Comparison of ENCODE assay signal across 17 cellular contexts in genomic region chr3:52405601-52406115, GRCh38. TPM values are rescaled to one million over a fixed set of nuclear protein-coding genes. Genes with fewer than 3 reads are reported as not detected.
DNase-seq lines count a peak whose midpoint lies in the region; ATAC-seq and TF ChIP-seq lines count a peak whose summit lies in the region.
"Had no signal": no experiment of that assay in that cellular context is flagged by ENCODE, and none has a peak within 500 bp of the region (broad histone marks: within the 10 kb centered on the region; RNA-seq: fewer than 3 reads in every experiment).

No MANE protein-coding gene starts in this region.

- H3K79me2 ChIP-seq in Loucy (ENCODE audit: insufficient read depth, low read length): peaks cover 52% of the 10 kb centered on the region

- peak overlapping the region; percentile 52 to 93 for H3K27ac Mint-ChIP-seq in activated naive CD4-positive, alpha-beta T cell treated with anti-CD3 and anti-CD28 coated beads, Interleukin-2, amount 50 U/mL, for 72 hours
- peak overlapping the region; percentile 23 for H3K27ac Mint-ChIP-seq in stimulated activated effector memory CD8-positive, alpha-beta T cell treated with anti-CD3 and anti-CD28 coated beads, Interleukin-12 subunit alpha, Interleukin-12 subunit beta, amount 100 ng/mL, for 72 hours
- H3K27ac Mint-ChIP-seq: activated T-helper 2 cell treated with anti-CD3 and anti-CD28 coated beads, Interferon-gamma antibody, Interleukin-2, Interleukin-4, amounts not matched to agents 10 μg/mL and 5 μg/mL and 100 μg/mL, durations not matched to agents 14 hours and 24 hours and 36 hours had no signal

- H3K9ac ChIP-seq in Loucy (ENCODE audit: low read depth, low read length, poor library complexity, severe bottlenecking): no peak overlapping the region

- peaks cover 29% of the 10 kb centered on the region for H3K4me1 Mint-ChIP-seq in stimulated activated effector memory CD8-positive, alpha-beta T cell treated with anti-CD3 and anti-CD28 coated beads, Interleukin-12 subunit alpha, Interleukin-12 subunit beta, amount 100 ng/mL, for 72 hours

- H4K20me1 ChIP-seq in Loucy (ENCODE audit: insufficient read depth, low read length, poor library complexity, severe bottlenecking): peaks cover 18% of the 10 kb centered on the region

- peak overlapping the region; percentile 99 for H3K4me2 ChIP-seq in Loucy (ENCODE audit: low read depth, low read length, poor library complexity, severe bottlenecking)

- peaks cover 25% of the 10 kb centered on the region for H3K4me1 ChIP-seq in Loucy (ENCODE audit: insufficient read depth, low read length, poor library complexity, severe bottlenecking)
- H3K4me1 ChIP-seq in esophagus squamous epithelium: peaks cover 19 to 82% (median 47%) of the 10 kb centered on the region in 3 donors

- peak overlapping the region; percentile 88 to 100 (median 94) for H3K27ac ChIP-seq in esophagus squamous epithelium
- H3K27ac ChIP-seq: cardiac muscle cell, gastrocnemius medialis had no signal

- H3K9me2 ChIP-seq in Loucy (replicated peaks; ENCODE audit: low read depth, low read length): no peaks in the 10 kb centered on the region

- no peak for DNase-seq in activated naive CD4-positive, alpha-beta T cell treated with anti-CD3 and anti-CD28 coated beads, Interleukin-2, amount 50 U/mL, for 72 hours (ENCODE audit: low spot score in 2 of 2)
- no peak for DNase-seq in activated naive CD4-positive, alpha-beta T cell (lab: John Stamatoyannopoulos, UW)
- DNase-seq in esophagus squamous epithelium (lab: John Stamatoyannopoulos, UW) (no peak), H4 (ENCODE audit: low spot score) (no peak), NCI-H1694 (lab: John Stamatoyannopoulos, UW) (no peak)
- no peak for DNase-seq in stimulated activated effector memory CD8-positive, alpha-beta T cell treated with anti-CD3 and anti-CD28 coated beads, Interleukin-12 subunit alpha, Interleukin-12 subunit beta, amount 100 ng/mL, for 72 hours (ENCODE audit: low spot score in 2 of 2)
- no peak for DNase-seq in effector CD8-positive, alpha-beta T cell (lab: John Stamatoyannopoulos, UW)
- DNase-seq: activated CD4-positive, CD25-positive, alpha-beta regulatory T cell treated with anti-CD3 and anti-CD28 coated beads, Interleukin-2, amount 50 U/mL, for 72 hours; C1 segment of cervical spinal cord; gastrocnemius medialis; NCI-H1417 treated with DMSO at 0.1 percent for 48 hours; NCI-H524 treated with DMSO at 0.1 percent for 48 hours had no signal

- no peaks in the 10 kb centered on the region for H3F3A ChIP-seq in Loucy (ENCODE audit: low read depth)

- peaks cover 15 to 35% of the 10 kb centered on the region in 2 donors for H3K36me3 Mint-ChIP-seq in activated naive CD4-positive, alpha-beta T cell treated with anti-CD3 and anti-CD28 coated beads, Interleukin-2, amount 50 U/mL, for 72 hours
- peaks cover 89% of the 10 kb centered on the region for H3K36me3 Mint-ChIP-seq in stimulated activated effector memory CD8-positive, alpha-beta T cell treated with anti-CD3 and anti-CD28 coated beads, Interleukin-12 subunit alpha, Interleukin-12 subunit beta, amount 100 ng/mL, for 72 hours

- H3K4me3 Mint-ChIP-seq in stimulated activated effector memory CD8-positive, alpha-beta T cell treated with anti-CD3 and anti-CD28 coated beads, Interleukin-12 subunit alpha, Interleukin-12 subunit beta, amount 100 ng/mL, for 72 hours: no peak overlapping the region

- TF ChIP-seq CTCF in Loucy (conservative IDR thresholded peaks at IDR 0.05; ENCODE audit: low read length) (no peak), esophagus squamous epithelium (IDR thresholded peaks at IDR 0.05) (no peak)

- H3K4me3 ChIP-seq in Loucy (ENCODE audit: low read length, poor library complexity, severe bottlenecking): no peak overlapping the region
- peak overlapping the region in 2 of 4 donors; percentile 20 to 31 for H3K4me3 ChIP-seq in esophagus squamous epithelium
- H3K4me3 ChIP-seq: cardiac muscle cell, gastrocnemius medialis had no signal

- H3K9me3 ChIP-seq in Loucy (ENCODE audit: insufficient read depth, low read depth, low read length) (no peaks in the 10 kb centered on the region), esophagus squamous epithelium (no peaks in the 10 kb centered on the region)
- H3K9me3 ChIP-seq: gastrocnemius medialis, vagina had no signal

- no peak for TF ChIP-seq POLR2A in esophagus squamous epithelium (IDR thresholded peaks at IDR 0.05)

- no peak overlapping the region for H2AFZ ChIP-seq in Loucy (ENCODE audit: low read length)

- no peak for ATAC-seq in activated naive CD4-positive, alpha-beta T cell treated with anti-CD3 and anti-CD28 coated beads, Interleukin-2, amount 50 U/mL, for 72 hours
- ATAC-seq in stimulated activated effector memory CD8-positive, alpha-beta T cell treated with anti-CD3 and anti-CD28 coated beads, Interleukin-12 subunit alpha, Interleukin-12 subunit beta, amount 100 ng/mL, for 72 hours: no peak
- ATAC-seq: gastrocnemius medialis had no signal

- intact Hi-C loops in esophagus squamous epithelium (cut with DNase I): no loop called here

- H3K27me3 ChIP-seq in Loucy (ENCODE audit: insufficient read depth, low read length, poor library complexity, severe bottlenecking) (no peaks in the 10 kb centered on the region), esophagus squamous epithelium (no peaks in the 10 kb centered on the region)
- H3K27me3 ChIP-seq: cardiac muscle cell, gastrocnemius medialis, vagina had no signal

- no peaks in the 10 kb centered on the region for H3K9me3 Mint-ChIP-seq in activated naive CD4-positive, alpha-beta T cell treated with anti-CD3 and anti-CD28 coated beads, Interleukin-2, amount 50 U/mL, for 72 hours
- no peaks in the 10 kb centered on the region for H3K9me3 Mint-ChIP-seq in stimulated activated effector memory CD8-positive, alpha-beta T cell treated with anti-CD3 and anti-CD28 coated beads, Interleukin-12 subunit alpha, Interleukin-12 subunit beta, amount 100 ng/mL, for 72 hours
- H3K9me3 Mint-ChIP-seq: activated T-helper 2 cell treated with anti-CD3 and anti-CD28 coated beads, Interferon-gamma antibody, Interleukin-2, Interleukin-4, amounts not matched to agents 10 μg/mL and 5 μg/mL and 100 μg/mL, durations not matched to agents 14 hours and 24 hours and 36 hours had no signal

- peaks cover 60% of the 10 kb centered on the region; the same call in 1 of the 2 replicates for H3K36me3 ChIP-seq in Loucy (ENCODE audit: insufficient read depth, low read length)
- H3K36me3 ChIP-seq in esophagus squamous epithelium: peaks cover 31 to 76% (median 58%) of the 10 kb centered on the region in 3 donors

- 26 to 45% methylated on average over 4 of the region's 4 CpGs for WGBS in esophagus squamous epithelium, 2 donors

RNA-seq across cellular contexts. Expression of gene BAP1, which starts 4.2 kb away (rescaled TPM):
- total RNA-seq in activated naive CD4-positive, alpha-beta T cell treated with anti-CD3 and anti-CD28 coated beads, Interleukin-2, amount 50 U/mL, for 72 hours: 100 to 1,000 TPM; 100 to 148 TPM
- 10 to 100 TPM; 51.0 to 75.5 (median 56.2) TPM for total RNA-seq in esophagus squamous epithelium
- 31.3 and 39.9 TPM in 2 replicates for total RNA-seq in H4 (2014; rRNA removed; shearing (Covaris generic))

RNA-seq across cellular contexts. Expression of gene PHF7, which starts 4.8 kb away (rescaled TPM):
- total RNA-seq in activated naive CD4-positive, alpha-beta T cell treated with anti-CD3 and anti-CD28 coated beads, Interleukin-2, amount 50 U/mL, for 72 hours: 10 to 100 TPM; 17.2 to 36.0 TPM
- total RNA-seq in esophagus squamous epithelium: 1 to 10 TPM; 1.0 to 7.1 (median 4.5) TPM
- total RNA-seq in H4 (2014; rRNA removed; shearing (Covaris generic)): 3.3 and 3.4 TPM in 2 replicates

RNA-seq across cellular contexts. Expression of gene SEMA3G, which starts 39.2 kb away (rescaled TPM):
- total RNA-seq in activated naive CD4-positive, alpha-beta T cell treated with anti-CD3 and anti-CD28 coated beads, Interleukin-2, amount 50 U/mL, for 72 hours: under 1 TPM; 0.20 to 0.33 TPM
- total RNA-seq in esophagus squamous epithelium: 1 to 10 TPM in 3 of 4 donors, under 1 TPM in 1; 0.34 to 9.8 (median 3.4) TPM
- 0.29 TPM in 1 of 2 replicates, not detected in the other for total RNA-seq in H4 (2014; rRNA removed; shearing (Covaris generic))

RNA-seq across cellular contexts. Expression of gene TNNC1, which starts 48.2 kb away (rescaled TPM):
- 1 to 10 TPM; 6.6 to 8.4 TPM for total RNA-seq in activated naive CD4-positive, alpha-beta T cell treated with anti-CD3 and anti-CD28 coated beads, Interleukin-2, amount 50 U/mL, for 72 hours
- 1 to 10 TPM in 1 of 4 donors, not detected in 3; 4.1 TPM for total RNA-seq in esophagus squamous epithelium
- 1.3 TPM in 1 of 2 replicates, not detected in the other for total RNA-seq in H4 (2014; rRNA removed; shearing (Covaris generic))
- total RNA-seq: pulmonary artery endothelial cell had no signal

RNA-seq across cellular contexts. Expression of gene NISCH, which starts 49.7 kb away (rescaled TPM):
- total RNA-seq in activated naive CD4-positive, alpha-beta T cell treated with anti-CD3 and anti-CD28 coated beads, Interleukin-2, amount 50 U/mL, for 72 hours: 100 to 1,000 TPM in 1 of 2 donors, 10 to 100 TPM in 1; 79.7 to 105 TPM
- total RNA-seq in esophagus squamous epithelium: 10 to 100 TPM; 33.6 to 82.2 (median 40.6) TPM
- total RNA-seq in H4 (2014; rRNA removed; shearing (Covaris generic)): 7.5 and 13.7 TPM in 2 replicates
